18 cellular contexts compared by ENCODE assay signal in the genomic region with DNA sequence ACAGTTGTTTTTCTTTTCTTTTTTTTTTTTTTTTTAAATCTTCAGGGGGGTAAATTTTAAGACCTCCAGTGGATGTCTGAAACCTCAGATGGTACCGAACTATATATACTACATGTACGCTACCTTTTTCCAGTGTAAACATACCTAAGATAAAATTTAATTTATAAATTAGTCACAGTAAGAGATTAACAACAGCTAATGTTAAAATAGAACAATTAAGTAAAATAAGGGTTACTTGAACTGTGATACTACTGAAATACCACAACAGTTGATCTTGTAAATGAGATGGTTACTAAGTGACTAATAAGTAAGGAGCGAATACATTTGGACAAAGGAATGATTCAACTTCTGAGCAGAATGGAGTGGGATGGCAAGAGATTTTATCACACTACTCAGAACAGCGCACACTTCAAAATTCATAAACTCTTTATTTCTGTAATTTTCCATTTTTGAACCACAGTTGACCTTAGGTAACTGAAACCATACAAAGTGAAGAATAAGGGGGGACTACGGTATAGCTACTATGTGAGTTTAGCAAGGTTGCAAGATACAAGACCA.
A peak's percentile ranks its signal among the peaks of the same experiment; 100 is the strongest.
DNase-seq lines count a peak whose midpoint lies in the region; ATAC-seq, FAIRE-seq and TF ChIP-seq lines count a peak whose summit lies in the region.
"Had no signal": no experiment of that assay in that cellular context is flagged by ENCODE, and none has a peak within 500 bp of the region (broad histone marks: within the 10 kb centered on the region; RNA-seq: fewer than 3 reads in every experiment).

No MANE protein-coding gene starts in this region.

- peak; percentile 76 for DNase-seq in AG08395 (ENCODE audit: low spot score)
- peak; percentile 47 for DNase-seq in HTR-8/SVneo (ENCODE audit: insufficient read length, low spot score)
- DNase-seq in astrocyte of the spinal cord (ENCODE audit: low read depth, low spot score) = peak; percentile 73
- DNase-seq in iris pigment epithelial cell (ENCODE audit: low read depth) = peak; percentile 89
- no peak for DNase-seq in dorsolateral prefrontal cortex
- DNase-seq in left lobe of liver (ENCODE audit: low spot score) = no peak
- DNase-seq in NCI-H1092 treated with DMSO at 0.1 percent for 48 hours (lab: John Stamatoyannopoulos, UW) = no peak
- no peak for DNase-seq in activated naive CD8-positive, alpha-beta T cell treated with anti-CD3 and anti-CD28 coated beads for 36 hours
- DNase-seq: activated CD4-positive, alpha-beta T cell treated with anti-CD3 and anti-CD28 coated beads, Interleukin-2, amount 50 U/mL, for 48 hours; DND-41; endodermal cell; KBM-7; NCI-H1436; stimulated activated CD8-positive, alpha-beta memory T cell treated with anti-CD3 and anti-CD28 coated beads, Interleukin-4, amount 100 ng/mL, for 48 hours; tibial artery had no signal

- no peak overlapping the region for H3K4me3 ChIP-seq in astrocyte of the spinal cord (ENCODE audit: low read depth, low read length)
- H3K4me3 ChIP-seq in dorsolateral prefrontal cortex = no peak overlapping the region
- H3K4me3 ChIP-seq: tibial artery had no signal

- in situ Hi-C loops in astrocyte of the spinal cord (cut with HindIII; ENCODE audit: low sequenced_read_pairs) = no loop called here

- no peak for ATAC-seq in left lobe of liver

- H3K4me1 Mint-ChIP-seq in activated naive CD8-positive, alpha-beta T cell treated with anti-CD3 and anti-CD28 coated beads for 36 hours = no peaks in the 10 kb centered on the region
- H3K4me1 Mint-ChIP-seq: brain, endodermal cell, memory B cell had no signal

- H3K27ac Mint-ChIP-seq in activated naive CD8-positive, alpha-beta T cell treated with anti-CD3 and anti-CD28 coated beads for 36 hours = no peak overlapping the region
- H3K27ac Mint-ChIP-seq: activated T-helper 1 cell treated with anti-CD3 and anti-CD28 coated beads, Interleukin-12 subunit alpha, Interleukin-12 subunit beta, Interleukin-2, Interleukin-4 antibody, amounts not matched to agents 30 ng/mL and 10 ng/mL and 1 ng/mL, durations not matched to agents 14 hours and 24 hours and 36 hours; brain; endodermal cell; memory B cell had no signal

- H3K27ac ChIP-seq in dorsolateral prefrontal cortex = no peak overlapping the region
- H3K27ac ChIP-seq: tibial artery had no signal

- no peaks in the 10 kb centered on the region for H3K27me3 ChIP-seq in dorsolateral prefrontal cortex
- H3K27me3 ChIP-seq: tibial artery had no signal

- H3K36me3 Mint-ChIP-seq in activated naive CD8-positive, alpha-beta T cell treated with anti-CD3 and anti-CD28 coated beads for 36 hours = no peaks in the 10 kb centered on the region
- H3K36me3 Mint-ChIP-seq: brain, memory B cell had no signal

- intact Hi-C loops in dorsolateral prefrontal cortex (cut with DNase I) = no loop called here

- TF ChIP-seq CTCF in astrocyte of the spinal cord (IDR thresholded peaks at IDR 0.05; ENCODE audit: low read depth, low read length) = no peak
- no peak for TF ChIP-seq CTCF in dorsolateral prefrontal cortex (IDR thresholded peaks at IDR 0.05 in 54 of 56, conservative IDR thresholded peaks at IDR 0.05 in 2 of 56; ENCODE audit: low read depth in 1 of 56, partially characterized antibody in 56 of 56)

- peaks cover 11% of the 10 kb centered on the region for H3K9me3 Mint-ChIP-seq in activated naive CD8-positive, alpha-beta T cell treated with anti-CD3 and anti-CD28 coated beads for 36 hours
- H3K9me3 Mint-ChIP-seq: activated T-helper 1 cell treated with anti-CD3 and anti-CD28 coated beads, Interleukin-12 subunit alpha, Interleukin-12 subunit beta, Interleukin-2, Interleukin-4 antibody, amounts not matched to agents 30 ng/mL and 10 ng/mL and 1 ng/mL, durations not matched to agents 14 hours and 24 hours and 36 hours had no signal

- H3K27me3 Mint-ChIP-seq in activated naive CD8-positive, alpha-beta T cell treated with anti-CD3 and anti-CD28 coated beads for 36 hours = peaks cover 3% of the 10 kb centered on the region

- FAIRE-seq in HTR-8/SVneo (lab: Jason Lieb, UNC) = peak; percentile 57

- H3K4me3 Mint-ChIP-seq in activated naive CD8-positive, alpha-beta T cell treated with anti-CD3 and anti-CD28 coated beads for 36 hours = no peak overlapping the region
- H3K4me3 Mint-ChIP-seq: activated T-helper 1 cell treated with anti-CD3 and anti-CD28 coated beads, Interleukin-12 subunit alpha, Interleukin-12 subunit beta, Interleukin-2, Interleukin-4 antibody, amounts not matched to agents 30 ng/mL and 10 ng/mL and 1 ng/mL, durations not matched to agents 14 hours and 24 hours and 36 hours; brain; endodermal cell; memory B cell had no signal

Comparison
In these comparisons a context has a peak if more than half of its experiments do, and no peak if none do; other contexts are left out.
1. DNase-seq: peak in AG08395 (single experiment), HTR-8/SVneo (single experiment), astrocyte of the spinal cord (single experiment) and iris pigment epithelial cell (single experiment); none in dorsolateral prefrontal cortex (0 of 10), left lobe of liver (single experiment), NCI-H1092 treated with DMSO at 0.1 percent for 48 hours (single experiment) and activated naive CD8-positive, alpha-beta T cell treated with anti-CD3 and anti-CD28 coated beads for 36 hours (single experiment).